ENCODE assay signal across 10 cellular contexts in genomic region chr20:38153011-38153329, GRCh38. TPM values are rescaled to one million over a fixed set of nuclear protein-coding genes. Genes with fewer than 3 reads are reported as not detected.
DNase-seq lines count a peak whose midpoint lies in the region; ATAC-seq, FAIRE-seq and TF ChIP-seq lines count a peak whose summit lies in the region.
"Had no signal": no experiment of that assay in that cellular context is flagged by ENCODE, and none has a peak within 500 bp of the region (broad histone marks: within the 10 kb centered on the region; RNA-seq: fewer than 3 reads in every experiment).

No MANE protein-coding gene starts in this region.

- TF ChIP-seq CTCF in PC-9 (conservative IDR thresholded peaks at IDR 0.05) (no peak), adrenal gland (IDR thresholded peaks at IDR 0.05) (no peak), left lung (IDR thresholded peaks at IDR 0.05) (no peak), prostate gland (IDR thresholded peaks at IDR 0.05) (no peak)

- CTCF ChIA-PET in PC-9 (lab: Charles Lee) = interaction anchor here (1.1 to 1.4 kb wide), 3 partner anchors 9 to 95 kb away, joined by 5 to 8 read pairs (median 7); no protein-coding TSS in a partner anchor

- H2AFZ ChIP-seq in PC-9 = no peak overlapping the region

- peaks cover 68% of the 10 kb centered on the region for H3F3A ChIP-seq in PC-9 (ENCODE audit: insufficient read depth, low read depth)

- peak overlapping the region; percentile 83 for H3K27ac Mint-ChIP-seq in stimulated activated effector memory CD8-positive, alpha-beta T cell treated with anti-CD3 and anti-CD28 coated beads, Interleukin-12 subunit alpha, Interleukin-12 subunit beta, amount 100 ng/mL, for 72 hours

- POLR2A ChIA-PET in PC-9 (lab: Charles Lee; ENCODE audit: unreplicated experiment) = interaction anchor here (0.8 to 1.2 kb wide), 3 partner anchors 9 to 80 kb away, joined by 4 to 14 read pairs (median 5); no protein-coding TSS in a partner anchor

- TF ChIP-seq POLR2A in adrenal gland (IDR thresholded peaks at IDR 0.05) (no peak), prostate gland (IDR thresholded peaks at IDR 0.05) (no peak)

- ATAC-seq in left lung = peak; percentile 11
- ATAC-seq in stimulated activated effector memory CD8-positive, alpha-beta T cell treated with anti-CD3 and anti-CD28 coated beads, Interleukin-12 subunit alpha, Interleukin-12 subunit beta, amount 100 ng/mL, for 72 hours = no peak

- H3K27ac ChIP-seq in PC-9 = peak overlapping the region; percentile 55
- peak overlapping the region; percentile 5 to 92 (median 61) for H3K27ac ChIP-seq in adrenal gland
- peak overlapping the region; percentile 72 to 74 for H3K27ac ChIP-seq in left lung
- H3K27ac ChIP-seq in prostate gland = peak overlapping the region in 1 of 2 donors; percentile 23

- H3K4me3 Mint-ChIP-seq in stimulated activated effector memory CD8-positive, alpha-beta T cell treated with anti-CD3 and anti-CD28 coated beads, Interleukin-12 subunit alpha, Interleukin-12 subunit beta, amount 100 ng/mL, for 72 hours = peak overlapping the region; percentile 57

- no peak for FAIRE-seq in HTR-8/SVneo (lab: Jason Lieb, UNC)

- no peaks in the 10 kb centered on the region for H3K27me3 ChIP-seq in PC-9 (ENCODE audit: insufficient read depth, low read depth)
- no peaks in the 10 kb centered on the region for H3K27me3 ChIP-seq in adrenal gland
- H3K27me3 ChIP-seq in left lung = no peaks in the 10 kb centered on the region
- H3K27me3 ChIP-seq in prostate gland (replicated peaks; ENCODE audit: insufficient read depth) = no peaks in the 10 kb centered on the region

- WGBS in adrenal gland, 4 donors = 70 to 78% (median 76%) methylated on average over 8 to 11 of the region's 11 CpGs
- WGBS in prostate gland = 73% methylated on average over 11 of the region's 11 CpGs

- peak overlapping the region; percentile 27; the same call in 1 of the 2 replicates for H3K4me2 ChIP-seq in PC-9

- no peaks in the 10 kb centered on the region for H3K9me3 ChIP-seq in PC-9 (ENCODE audit: insufficient read depth, low read depth)
- H3K9me3 ChIP-seq in adrenal gland (replicated peaks in 1 of 3) = no peaks in the 10 kb centered on the region
- H3K9me3 ChIP-seq in left lung = no peaks in the 10 kb centered on the region
- no peaks in the 10 kb centered on the region for H3K9me3 ChIP-seq in prostate gland

- H3K9me3 Mint-ChIP-seq in stimulated activated effector memory CD8-positive, alpha-beta T cell treated with anti-CD3 and anti-CD28 coated beads, Interleukin-12 subunit alpha, Interleukin-12 subunit beta, amount 100 ng/mL, for 72 hours = no peaks in the 10 kb centered on the region

- no peaks in the 10 kb centered on the region for H4K20me1 ChIP-seq in PC-9 (ENCODE audit: insufficient read depth)

- no peaks in the 10 kb centered on the region for H3K36me3 Mint-ChIP-seq in stimulated activated effector memory CD8-positive, alpha-beta T cell treated with anti-CD3 and anti-CD28 coated beads, Interleukin-12 subunit alpha, Interleukin-12 subunit beta, amount 100 ng/mL, for 72 hours

- peaks cover 54% of the 10 kb centered on the region for H3K4me1 ChIP-seq in PC-9 (replicated peaks; ENCODE audit: insufficient read depth)
- peaks cover 16 to 38% of the 10 kb centered on the region in 2 donors for H3K4me1 ChIP-seq in adrenal gland (replicated peaks in 1 of 2)
- peaks cover 15 to 91% of the 10 kb centered on the region in 2 donors for H3K4me1 ChIP-seq in left lung
- no peaks in the 10 kb centered on the region for H3K4me1 ChIP-seq in prostate gland (replicated peaks)

- peaks cover 17% of the 10 kb centered on the region for H3K4me1 Mint-ChIP-seq in stimulated activated effector memory CD8-positive, alpha-beta T cell treated with anti-CD3 and anti-CD28 coated beads, Interleukin-12 subunit alpha, Interleukin-12 subunit beta, amount 100 ng/mL, for 72 hours

- intact Hi-C loops in PC-9 (cut with micrococcal nuclease; ENCODE audit: unreplicated experiment) = loop anchor here (2.0 kb wide), 2 partner anchors 26 to 42 kb away; no protein-coding TSS in a partner anchor
- intact Hi-C loops in adrenal gland (cut with DNase I) = no loop called here
- intact Hi-C loops in left lung (cut with DNase I) = no loop called here
- intact Hi-C loops in prostate gland (cut with DNase I) = no loop called here

- peaks cover 37% of the 10 kb centered on the region for H3K79me2 ChIP-seq in PC-9 (ENCODE audit: low read depth)

- peaks cover 75% of the 10 kb centered on the region for H3K36me3 ChIP-seq in PC-9 (ENCODE audit: low read depth)
- peaks cover 0 to 33% of the 10 kb centered on the region in 2 donors for H3K36me3 ChIP-seq in adrenal gland (replicated peaks in 1 of 2)
- H3K36me3 ChIP-seq in left lung = peaks cover 0 to 47% of the 10 kb centered on the region in 2 donors
- H3K36me3 ChIP-seq in prostate gland = peaks cover 0 to 2% of the 10 kb centered on the region in 2 donors

- H3K4me3 ChIP-seq in PC-9 = no peak overlapping the region
- no peak overlapping the region for H3K4me3 ChIP-seq in adrenal gland
- no peak overlapping the region for H3K4me3 ChIP-seq in left lung
- no peak overlapping the region for H3K4me3 ChIP-seq in prostate gland

- no peak for DNase-seq in PC-9
- DNase-seq in adrenal gland = no peak
- no peak for DNase-seq in left lung
- no peak for DNase-seq in stimulated activated effector memory CD8-positive, alpha-beta T cell treated with anti-CD3 and anti-CD28 coated beads, Interleukin-12 subunit alpha, Interleukin-12 subunit beta, amount 100 ng/mL, for 72 hours (ENCODE audit: low spot score in 2 of 2)
- DNase-seq in anterior cingulate cortex (lab: John Stamatoyannopoulos, UW) = no peak
- no peak for DNase-seq in prostate gland (ENCODE audit: low spot score)
- DNase-seq in HTR-8/SVneo (ENCODE audit: insufficient read length, low spot score) = no peak
- DNase-seq in NCI-H1048 (lab: John Stamatoyannopoulos, UW) = no peak
- DNase-seq: DND-41, NCI-H1417 treated with DMSO at 0.1 percent for 48 hours had no signal

- BruUV-seq in PC-9 (replicated peaks; lab: Mats Ljungman, UMichigan) = TSS peak; percentile 47

- H3K9me2 ChIP-seq in PC-9 (ENCODE audit: insufficient read depth) = no peaks in the 10 kb centered on the region

RNA-seq across cellular contexts. Expression of gene TGM2, which starts 12.1 kb away (rescaled TPM):
- total RNA-seq in PC-9 (2021) (286 and 333 TPM in 2 replicates), adrenal gland (100 to 1,000 TPM in 6 of 8 donors, 10 to 100 TPM in 2; 41.9 to 262 (median 149) TPM), left lung (100 to 1,000 TPM; 174 to 391 TPM), prostate gland (100 to 1,000 TPM in 1 of 2 donors, 10 to 100 TPM in 1; 39.6 to 157 TPM)
- 10 to 100 TPM; 32.1 to 60.8 (median 46.9) TPM for polyA plus RNA-seq in adrenal gland
